In the genomic region with DNA sequence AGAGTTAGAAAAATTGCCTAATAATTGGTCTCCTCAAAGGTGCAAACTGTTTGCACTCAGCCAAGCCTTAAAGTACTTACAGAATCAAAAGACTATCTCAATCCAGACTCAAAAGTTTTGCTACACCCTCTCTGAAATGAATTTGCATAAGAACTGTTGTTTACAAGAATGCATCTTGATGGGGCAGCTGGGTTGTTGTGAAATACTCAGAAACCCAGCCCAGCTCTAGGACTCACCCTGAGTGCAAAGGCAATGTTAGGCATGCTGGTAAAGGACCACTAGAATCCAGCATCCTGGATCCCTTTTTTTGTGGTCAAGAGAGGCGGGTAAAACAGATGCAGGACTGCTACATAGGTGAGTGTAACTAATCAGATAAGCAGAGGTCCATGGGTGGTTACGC, we compare ENCODE assay signal across 25 cellular contexts.
DNase-seq lines count a peak whose midpoint lies in the region; ATAC-seq and TF ChIP-seq lines count a peak whose summit lies in the region.
"Had no signal": no experiment of that assay in that cellular context is flagged by ENCODE, and none has a peak within 500 bp of the region (broad histone marks: within the 10 kb centered on the region; RNA-seq: fewer than 3 reads in every experiment).

No MANE protein-coding gene starts in this region.

- H3K9me3 Mint-ChIP-seq in GM23338, result peaks cover 42% of the 10 kb centered on the region
- peaks cover 44% of the 10 kb centered on the region for H3K9me3 Mint-ChIP-seq in endodermal cell
- peaks cover 5% of the 10 kb centered on the region for H3K9me3 Mint-ChIP-seq in progenitor cell of endocrine pancreas (ENCODE audit: low read depth)
- H3K9me3 Mint-ChIP-seq in MCF 10A (ENCODE audit: unreplicated experiment), result no peaks in the 10 kb centered on the region

- H3K4me1 ChIP-seq in GM23338 (ENCODE audit: insufficient read depth) (no peaks in the 10 kb centered on the region), endodermal cell (ENCODE audit: control insufficient read depth, insufficient read depth, low read length) (no peaks in the 10 kb centered on the region)
- H3K4me1 ChIP-seq: BE2C, BLaER1 had no signal

- ATAC-seq in GM23338, result no peak
- ATAC-seq: GM12878 had no signal

- H3K9me2 ChIP-seq in GM23338 (ENCODE audit: insufficient read depth), result peaks cover 5% of the 10 kb centered on the region

- CTCF ChIA-PET in MCF 10A (lab: Yijun Ruan, JAX), result no interaction called here

- TF ChIP-seq CTCF in GM23338 (conservative IDR thresholded peaks at IDR 0.05; ENCODE audit: low read depth in 2 of 2) (no peak), endodermal cell (conservative IDR thresholded peaks at IDR 0.05) (no peak), progenitor cell of endocrine pancreas (IDR thresholded peaks at IDR 0.05; ENCODE audit: unreplicated experiment) (no peak), MCF 10A (IDR thresholded peaks at IDR 0.05; ENCODE audit: unreplicated experiment) (no peak)

- H3F3A ChIP-seq in GM23338 (replicated peaks; ENCODE audit: low read depth), result no peaks in the 10 kb centered on the region

- H3K27ac ChIP-seq in GM23338 (ENCODE audit: low read depth), result no peak overlapping the region
- H3K27ac ChIP-seq in endodermal cell (ENCODE audit: low read depth, low read length), result no peak overlapping the region
- H3K27ac ChIP-seq: BLaER1 had no signal

- H3K4me1 Mint-ChIP-seq in GM23338 (peaks cover 3% of the 10 kb centered on the region; the same call in 2 of the 3 replicates), endodermal cell (peaks cover 18% of the 10 kb centered on the region), progenitor cell of endocrine pancreas (ENCODE audit: low read depth) (peaks cover 9% of the 10 kb centered on the region), MCF 10A (ENCODE audit: insufficient read depth, unreplicated experiment) (no peaks in the 10 kb centered on the region)
- H3K4me1 Mint-ChIP-seq: CD14-positive monocyte; CD4-positive, alpha-beta memory T cell; CD4-positive, CD25-positive, alpha-beta regulatory T cell; CD8-positive, alpha-beta memory T cell had no signal

- H3K4me3 ChIP-seq in GM23338 (no peak overlapping the region), endodermal cell (ENCODE audit: low read length) (no peak overlapping the region)
- H3K4me3 ChIP-seq: BLaER1, GM12878 had no signal

- H3K36me3 Mint-ChIP-seq in GM23338 (ENCODE audit: low read depth) (peaks cover 22% of the 10 kb centered on the region), endodermal cell (ENCODE audit: low read depth) (peaks cover 28% of the 10 kb centered on the region), progenitor cell of endocrine pancreas (ENCODE audit: insufficient read depth) (peaks cover 2% of the 10 kb centered on the region), MCF 10A (ENCODE audit: insufficient read depth, unreplicated experiment) (no peaks in the 10 kb centered on the region)
- H3K36me3 Mint-ChIP-seq: CD14-positive monocyte; CD4-positive, alpha-beta memory T cell; CD4-positive, CD25-positive, alpha-beta regulatory T cell; CD8-positive, alpha-beta memory T cell had no signal

- no peak overlapping the region for H3K9ac ChIP-seq in endodermal cell (ENCODE audit: extremely low read depth, low read length, poor library complexity, severe bottlenecking)
- H3K9ac ChIP-seq: BLaER1 had no signal

- H3K4me2 ChIP-seq in GM23338, result no peak overlapping the region
- H3K4me2 ChIP-seq: BLaER1 had no signal

- H3K27me3 Mint-ChIP-seq in GM23338 (ENCODE audit: insufficient read depth, low read depth, poor library complexity), result peaks cover 3% of the 10 kb centered on the region
- no peaks in the 10 kb centered on the region for H3K27me3 Mint-ChIP-seq in endodermal cell (ENCODE audit: insufficient read depth)
- H3K27me3 Mint-ChIP-seq in progenitor cell of endocrine pancreas, result no peaks in the 10 kb centered on the region
- H3K27me3 Mint-ChIP-seq in MCF 10A (ENCODE audit: insufficient read depth, unreplicated experiment), result no peaks in the 10 kb centered on the region
- H3K27me3 Mint-ChIP-seq: CD4-positive, alpha-beta memory T cell; CD4-positive, CD25-positive, alpha-beta regulatory T cell; CD8-positive, alpha-beta memory T cell had no signal

- peaks cover 40% of the 10 kb centered on the region for H3K9me3 ChIP-seq in endodermal cell (ENCODE audit: control insufficient read depth, low read length)
- H3K9me3 ChIP-seq: BE2C, BLaER1 had no signal

- POLR2A ChIA-PET in MCF 10A (lab: Yijun Ruan, JAX), result no interaction called here

- WGBS in endodermal cell (ENCODE audit: insufficient coverage in 1 of 2, insufficient read length in 1 of 2), 2 experiments, result 90 to 100% methylated on average over 1 to 2 of the region's 2 CpGs

- no TSS peak for BruUV-seq in MCF 10A (replicated peaks; lab: Mats Ljungman, UMichigan)

- intact Hi-C loops in MCF 10A (cut with micrococcal nuclease), result no loop called here

- H2AFZ ChIP-seq in GM23338, result no peak overlapping the region

- H3K4me3 Mint-ChIP-seq in GM23338, result no peak overlapping the region
- no peak overlapping the region for H3K4me3 Mint-ChIP-seq in endodermal cell
- no peak overlapping the region for H3K4me3 Mint-ChIP-seq in progenitor cell of endocrine pancreas (ENCODE audit: low read depth)
- H3K4me3 Mint-ChIP-seq in MCF 10A (ENCODE audit: unreplicated experiment), result no peak overlapping the region
- H3K4me3 Mint-ChIP-seq: CD14-positive monocyte; CD4-positive, alpha-beta memory T cell; CD4-positive, CD25-positive, alpha-beta regulatory T cell; CD8-positive, alpha-beta memory T cell had no signal

- DNase-seq in GM23338 (ENCODE audit: low spot score) (peak; percentile 10), amniotic epithelial cell (ENCODE audit: low read depth) (peak; percentile 32), endodermal cell (peak; percentile 64), progenitor cell of endocrine pancreas (ENCODE audit: low spot score, unreplicated experiment) (no peak), MCF 10A (ENCODE audit: unreplicated experiment) (no peak), NCI-H446 treated with DMSO at 0.1 percent for 48 hours (lab: John Stamatoyannopoulos, UW) (no peak), kidney tubule cell (ENCODE audit: low spot score) (no peak)
- DNase-seq: 8988T; ACHN; BE2C; C1 segment of cervical spinal cord; CD4-positive, alpha-beta memory T cell; CD4-positive, CD25-positive, alpha-beta regulatory T cell; CD8-positive, alpha-beta memory T cell; COR-L47; DMS 273 treated with DMSO at 0.1 percent for 48 hours; DMS153; DMS53; DMS79; DND-41; EL; GDM1 had no signal

- no peak overlapping the region for H3K27ac Mint-ChIP-seq in GM23338
- peak overlapping the region; percentile 73 for H3K27ac Mint-ChIP-seq in endodermal cell
- peak overlapping the region; percentile 16 for H3K27ac Mint-ChIP-seq in progenitor cell of endocrine pancreas
- no peak overlapping the region for H3K27ac Mint-ChIP-seq in MCF 10A (ENCODE audit: low read depth, unreplicated experiment)
- H3K27ac Mint-ChIP-seq: CD14-positive monocyte; CD4-positive, alpha-beta memory T cell; CD4-positive, CD25-positive, alpha-beta regulatory T cell; CD8-positive, alpha-beta memory T cell had no signal

- no peaks in the 10 kb centered on the region for H3K79me2 ChIP-seq in GM23338 (replicated peaks; ENCODE audit: insufficient read depth)

- H4K20me1 ChIP-seq in GM23338 (replicated peaks; ENCODE audit: insufficient read depth), result no peaks in the 10 kb centered on the region
- H4K20me1 ChIP-seq: BLaER1 had no signal

- peaks cover 6% of the 10 kb centered on the region; the same call in 1 of the 2 replicates for H3K36me3 ChIP-seq in GM23338 (ENCODE audit: insufficient read depth)
- H3K36me3 ChIP-seq in endodermal cell (ENCODE audit: control insufficient read depth, insufficient read depth, low read length), result no peaks in the 10 kb centered on the region
- H3K36me3 ChIP-seq: BE2C, BLaER1 had no signal

- H3K27me3 ChIP-seq in GM23338 (ENCODE audit: insufficient read depth) (no peaks in the 10 kb centered on the region), endodermal cell (ENCODE audit: control insufficient read depth, insufficient read depth, low read length, poor library complexity, severe bottlenecking) (no peaks in the 10 kb centered on the region)
- H3K27me3 ChIP-seq: BE2C, BLaER1 had no signal

TF ChIP-seq in GM23338, 12 proteins besides CTCF, POLR2A, EP300 and RAD21 (continues in another document):
- TF ChIP-seq ETS1 (IDR thresholded peaks at IDR 0.05), result no peak
- no peak for TF ChIP-seq NANOG (IDR thresholded peaks at IDR 0.05; ENCODE audit: borderline replicate concordance)
- no peak for TF ChIP-seq JUNB (IDR thresholded peaks at IDR 0.05; ENCODE audit: unreplicated experiment)
- TF ChIP-seq EZH2 (IDR thresholded peaks at IDR 0.05; ENCODE audit: low read depth, unreplicated experiment), result no peak
- no peak for TF ChIP-seq EZH2phosphoT487 (IDR thresholded peaks at IDR 0.05; ENCODE audit: unreplicated experiment)
- TF ChIP-seq ZNF331 (CRISPR knock-in tag; IDR thresholded peaks at IDR 0.05; ENCODE audit: low read depth), result no peak
- no peak for TF ChIP-seq STAT1 (IDR thresholded peaks at IDR 0.05; ENCODE audit: unreplicated experiment)

Comparison
In these comparisons a context has a peak if more than half of its experiments do, and no peak if none do; other contexts are left out.
1. DNase-seq: peak in GM23338 (single experiment), amniotic epithelial cell (single experiment) and endodermal cell (single experiment); none in progenitor cell of endocrine pancreas (single experiment), MCF 10A (single experiment), NCI-H446 treated with DMSO at 0.1 percent for 48 hours (single experiment) and kidney tubule cell (single experiment).
2. H3K27ac Mint-ChIP-seq: peak in endodermal cell (single experiment) and progenitor cell of endocrine pancreas (single experiment); none in GM23338 (single experiment) and MCF 10A (single experiment).